ENCODE assay signal across 22 cellular contexts in the genomic region with DNA sequence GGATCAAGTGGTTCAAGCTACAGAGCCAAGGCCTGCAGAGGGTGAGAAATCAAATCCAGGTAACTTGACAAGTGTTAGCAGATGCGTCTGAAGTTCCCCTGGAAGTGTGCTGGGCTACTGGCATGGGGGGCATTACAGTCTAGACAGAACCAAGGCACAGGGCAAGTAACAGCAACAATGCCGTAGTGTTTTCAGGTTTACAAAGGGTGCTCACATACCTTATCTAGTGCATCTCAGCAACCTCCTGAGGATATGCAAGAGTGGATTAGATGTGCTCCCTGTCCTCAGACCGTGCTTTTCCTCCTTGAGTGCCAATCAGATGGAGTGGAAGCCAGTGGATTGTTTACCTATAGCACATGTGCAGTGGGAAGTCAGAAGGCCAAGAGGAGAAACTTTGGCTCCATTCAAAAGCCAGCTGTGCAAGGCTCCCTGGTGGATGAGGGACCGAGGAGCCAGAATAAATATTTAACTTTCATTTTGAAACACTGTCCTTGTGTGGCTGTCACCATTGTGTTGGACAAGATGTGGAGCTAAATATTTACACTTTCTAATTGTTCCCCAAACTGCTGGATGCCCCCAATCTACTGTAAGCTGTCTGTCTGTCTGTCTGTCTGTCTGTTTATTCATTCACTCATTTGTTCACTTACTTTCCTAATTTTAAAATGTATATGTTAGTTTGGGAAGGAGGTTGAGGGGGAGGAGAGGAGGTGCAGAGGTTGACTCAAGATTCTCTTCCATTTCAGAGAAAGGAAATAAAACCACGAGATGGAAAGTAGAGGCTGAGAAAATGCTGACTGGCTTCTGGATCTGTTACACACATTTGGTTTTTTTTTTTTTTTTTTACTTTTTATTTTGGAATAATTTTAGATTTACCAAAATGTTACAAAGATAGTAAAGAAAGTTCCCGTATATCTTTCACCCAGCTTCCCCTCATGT.
DNase-seq lines count a peak whose midpoint lies in the region; ATAC-seq, FAIRE-seq and TF ChIP-seq lines count a peak whose summit lies in the region.
"Had no signal": no experiment of that assay in that cellular context is flagged by ENCODE, and none has a peak within 500 bp of the region (broad histone marks: within the 10 kb centered on the region; RNA-seq: fewer than 3 reads in every experiment).

No MANE protein-coding gene starts in this region.

- BruUV-seq in HepG2 (replicated peaks; lab: Mats Ljungman, UMichigan): no TSS peak

- no peak overlapping the region for H3K27ac ChIP-seq in HepG2 (ENCODE audit: extremely low read length, insufficient read depth, low read length)
- H3K27ac ChIP-seq: epithelial cell of prostate, heart right ventricle, left ventricle myocardium inferior, spleen had no signal

- H3K27ac Mint-ChIP-seq in stimulated activated naive CD8-positive, alpha-beta T cell treated with anti-CD3 and anti-CD28 coated beads, Interleukin-15, Interleukin-2, amounts not matched to agents 100 ng/mL and 50 ng/mL, for 24 hours: peak overlapping the region; percentile 1
- peak overlapping the region; percentile 41 for H3K27ac Mint-ChIP-seq in activated CD8-positive, alpha-beta T cell treated with anti-CD3 and anti-CD28 coated beads, Interleukin-2, amount 10 ng/mL, durations not matched to agents 7 days and 5 days
- no peak overlapping the region for H3K27ac Mint-ChIP-seq in type B pancreatic cell

- H3K4me3 Mint-ChIP-seq in stimulated activated naive CD8-positive, alpha-beta T cell treated with anti-CD3 and anti-CD28 coated beads, Interleukin-15, Interleukin-2, amounts not matched to agents 100 ng/mL and 50 ng/mL, for 24 hours: peak overlapping the region; percentile 33
- no peak overlapping the region for H3K4me3 Mint-ChIP-seq in activated CD8-positive, alpha-beta T cell treated with anti-CD3 and anti-CD28 coated beads, Interleukin-2, amount 10 ng/mL, durations not matched to agents 7 days and 5 days
- H3K4me3 Mint-ChIP-seq in type B pancreatic cell: no peak overlapping the region
- H3K4me3 Mint-ChIP-seq: naive thymus-derived CD8-positive, alpha-beta T cell had no signal

- no peak for ATAC-seq in stimulated activated naive CD8-positive, alpha-beta T cell treated with anti-CD3 and anti-CD28 coated beads, Interleukin-15, Interleukin-2, amounts not matched to agents 100 U/mL and 50 U/mL, for 24 hours
- ATAC-seq in activated CD8-positive, alpha-beta T cell treated with anti-CD3 and anti-CD28 coated beads, Interleukin-2, amount 10 ng/mL, durations not matched to agents 7 days and 5 days: no peak
- ATAC-seq in HepG2 (peak; percentile 98), GM18870 (IDR thresholded peaks at IDR 0.05; ENCODE audit: unreplicated experiment) (no peak)
- ATAC-seq: heart right ventricle; naive thymus-derived CD8-positive, alpha-beta T cell had no signal

- H3K4me2 ChIP-seq in HepG2 (ENCODE audit: low read depth, low read length): peak overlapping the region; percentile 27

- no peak overlapping the region for H3K4me3 ChIP-seq in HepG2 (replicated peaks in 1 of 3; ENCODE audit: insufficient read depth in 1 of 3, low read depth in 2 of 3, low read length in 3 of 3)
- H3K4me3 ChIP-seq: HAP-1, heart right ventricle, left ventricle myocardium inferior, spleen had no signal

- no peak overlapping the region for H2AFZ ChIP-seq in HepG2 (ENCODE audit: low read length)

- H4K20me1 ChIP-seq in HepG2 (ENCODE audit: insufficient read depth, low read length): no peaks in the 10 kb centered on the region

- POLR2A ChIA-PET in activated CD8-positive, alpha-beta T cell treated with anti-CD3 and anti-CD28 coated beads, Interleukin-2, amount 10 ng/mL, durations not matched to agents 7 days and 5 days (lab: Charles Lee): no interaction called here
- POLR2A ChIA-PET in HepG2 (lab: Yijun Ruan, JAX): interaction anchor here (0.7 to 0.8 kb wide), 2 partner anchors 45 to 65 kb away, joined by 3 to 4 read pairs; no protein-coding TSS in a partner anchor

- WGBS in HepG2 (ENCODE audit: low lambda C conversion rate): 34% methylated on average over 4 of the region's 6 CpGs

- peak; percentile 16; the same call in 1 of the 2 replicates for TF ChIP-seq CTCF in HepG2 (CRISPR knock-in tag; IDR thresholded peaks at IDR 0.05)
- no peak for TF ChIP-seq CTCF in type B pancreatic cell (conservative IDR thresholded peaks at IDR 0.05)

- intact Hi-C loops in HepG2 (cut with micrococcal nuclease; ENCODE audit: unreplicated experiment): no loop called here

- no peak overlapping the region for H3K9ac ChIP-seq in HepG2 (ENCODE audit: insufficient read depth, low read depth, low read length)

- H3K79me2 ChIP-seq in HepG2 (ENCODE audit: insufficient read depth, low read length): no peaks in the 10 kb centered on the region

- TF ChIP-seq RAD21 in HepG2 (CRISPR knock-in tag; IDR thresholded peaks at IDR 0.05): no peak

- H3K36me3 Mint-ChIP-seq in stimulated activated naive CD8-positive, alpha-beta T cell treated with anti-CD3 and anti-CD28 coated beads, Interleukin-15, Interleukin-2, amounts not matched to agents 100 ng/mL and 50 ng/mL, for 24 hours (ENCODE audit: low read depth): no peaks in the 10 kb centered on the region
- H3K36me3 Mint-ChIP-seq in activated CD8-positive, alpha-beta T cell treated with anti-CD3 and anti-CD28 coated beads, Interleukin-2, amount 10 ng/mL, durations not matched to agents 7 days and 5 days (ENCODE audit: low read depth): no peaks in the 10 kb centered on the region
- H3K36me3 Mint-ChIP-seq in type B pancreatic cell: no peaks in the 10 kb centered on the region

- H3K4me1 ChIP-seq in HepG2 (ENCODE audit: insufficient read depth, low read length): peaks cover 44% of the 10 kb centered on the region
- H3K4me1 ChIP-seq: HAP-1, heart right ventricle, left ventricle myocardium inferior, spleen had no signal

- H3K27me3 Mint-ChIP-seq in stimulated activated naive CD8-positive, alpha-beta T cell treated with anti-CD3 and anti-CD28 coated beads, Interleukin-15, Interleukin-2, amounts not matched to agents 100 ng/mL and 50 ng/mL, for 24 hours: no peaks in the 10 kb centered on the region
- H3K27me3 Mint-ChIP-seq in activated CD8-positive, alpha-beta T cell treated with anti-CD3 and anti-CD28 coated beads, Interleukin-2, amount 10 ng/mL, durations not matched to agents 7 days and 5 days (ENCODE audit: low read depth): peaks cover 2% of the 10 kb centered on the region
- peaks cover 52% of the 10 kb centered on the region for H3K27me3 Mint-ChIP-seq in type B pancreatic cell

- peaks cover 19% of the 10 kb centered on the region for H3K4me1 Mint-ChIP-seq in stimulated activated naive CD8-positive, alpha-beta T cell treated with anti-CD3 and anti-CD28 coated beads, Interleukin-15, Interleukin-2, amounts not matched to agents 100 ng/mL and 50 ng/mL, for 24 hours (ENCODE audit: low read depth)
- peaks cover 16% of the 10 kb centered on the region for H3K4me1 Mint-ChIP-seq in activated CD8-positive, alpha-beta T cell treated with anti-CD3 and anti-CD28 coated beads, Interleukin-2, amount 10 ng/mL, durations not matched to agents 7 days and 5 days (ENCODE audit: low read depth)
- no peaks in the 10 kb centered on the region for H3K4me1 Mint-ChIP-seq in type B pancreatic cell (ENCODE audit: unreplicated experiment)

- TF ChIP-seq EP300 in HepG2 (IDR thresholded peaks at IDR 0.05; ENCODE audit: low read depth in 2 of 2, low read length in 2 of 2) (peak in 1 of 2 experiments; percentile 78; a peak in 2 of 4 replicates), HepG2 (CRISPR knock-in tag; IDR thresholded peaks at IDR 0.05; ENCODE audit: borderline replicate concordance) (no peak)

- FAIRE-seq in HepG2 (lab: Jason Lieb, UNC): peak; percentile 98
- FAIRE-seq: D721Med, RCC 7860 had no signal

- CTCF ChIA-PET in activated CD8-positive, alpha-beta T cell treated with anti-CD3 and anti-CD28 coated beads, Interleukin-2, amount 10 ng/mL, durations not matched to agents 7 days and 5 days (lab: Charles Lee): interaction anchor here (0.6 to 1.9 kb wide), 3 partner anchors 19 to 220 kb away, joined by 3 to 6 read pairs (median 4); no protein-coding TSS in a partner anchor
- CTCF ChIA-PET in HepG2 (lab: Yijun Ruan, JAX; ENCODE audit: low intra/inter-chr PET ratio, low total read pairs): no interaction called here

- no peaks in the 10 kb centered on the region for H3K9me3 Mint-ChIP-seq in stimulated activated naive CD8-positive, alpha-beta T cell treated with anti-CD3 and anti-CD28 coated beads, Interleukin-15, Interleukin-2, amounts not matched to agents 100 ng/mL and 50 ng/mL, for 24 hours
- no peaks in the 10 kb centered on the region for H3K9me3 Mint-ChIP-seq in activated CD8-positive, alpha-beta T cell treated with anti-CD3 and anti-CD28 coated beads, Interleukin-2, amount 10 ng/mL, durations not matched to agents 7 days and 5 days (ENCODE audit: insufficient read depth)
- peaks cover 5% of the 10 kb centered on the region for H3K9me3 Mint-ChIP-seq in type B pancreatic cell
- H3K9me3 Mint-ChIP-seq: naive thymus-derived CD8-positive, alpha-beta T cell had no signal

- H3K9me3 ChIP-seq in HepG2 (ENCODE audit: low read length): no peaks in the 10 kb centered on the region
- H3K9me3 ChIP-seq: HAP-1, heart right ventricle, left ventricle myocardium inferior, spleen had no signal

- H3K27me3 ChIP-seq in HepG2 (ENCODE audit: control insufficient read depth in 1 of 2, insufficient read depth in 2 of 2, low read length in 2 of 2): no peaks in the 10 kb centered on the region
- H3K27me3 ChIP-seq: spleen had no signal

- no peak for DNase-seq in stimulated activated naive CD8-positive, alpha-beta T cell treated with anti-CD3 and anti-CD28 coated beads, Interleukin-15, Interleukin-2, amounts not matched to agents 100 U/mL and 50 U/mL, for 24 hours
- DNase-seq in activated CD8-positive, alpha-beta T cell treated with anti-CD3 and anti-CD28 coated beads, Interleukin-2, amount 10 ng/mL, durations not matched to agents 7 days and 5 days: no peak
- DNase-seq in HepG2 (ENCODE audit: low spot score) (peak; percentile 81), type B pancreatic cell (ENCODE audit: extremely low spot score, unreplicated experiment) (no peak), RKO (ENCODE audit: low spot score) (no peak)
- DNase-seq: activated CD4-positive, alpha-beta T cell treated with anti-CD3 and anti-CD28 coated beads, Interleukin-2, amount 50 U/mL, for 4 hours; heart right ventricle; Karpas-422; left ventricle myocardium inferior; MV-4-11; naive thymus-derived CD8-positive, alpha-beta T cell; NCI-H510A; retina; spleen; stimulated activated CD4-positive, alpha-beta T cell treated with anti-CD3 and anti-CD28 coated beads, Interleukin-4, amount 100 ng/mL, for 1 hour; stimulated activated naive CD4-positive, alpha-beta T cell had no signal

- TF ChIP-seq POLR2A in HepG2 (IDR thresholded peaks at IDR 0.05; ENCODE audit: insufficient read depth in 1 of 2, low read depth in 2 of 2, low read length in 2 of 2): no peak

- in situ Hi-C loops in HepG2 (cut with HindIII; ENCODE audit: extremely low pct_ligation_motif_present, low pct_unique_long_range_greater_than_20kb): no loop called here

- H3K36me3 ChIP-seq in HepG2 (replicated peaks in 1 of 2; ENCODE audit: control insufficient read depth in 1 of 2, insufficient read depth in 2 of 2, low read length in 2 of 2): no peaks in the 10 kb centered on the region
- H3K36me3 ChIP-seq: HAP-1, heart right ventricle, left ventricle myocardium inferior, spleen had no signal

TF ChIP-seq in HepG2, 621 proteins besides CTCF, POLR2A, EP300 and RAD21 (continues in another document):
- TF ChIP-seq ELF1 (CRISPR knock-in tag; IDR thresholded peaks at IDR 0.05) (no peak), ZNF343 (CRISPR knock-in tag; IDR thresholded peaks at IDR 0.05) (0 out of 2 replicates have a peak, but pooled peaks have one; percentile 40)
